In the genomic region with DNA sequence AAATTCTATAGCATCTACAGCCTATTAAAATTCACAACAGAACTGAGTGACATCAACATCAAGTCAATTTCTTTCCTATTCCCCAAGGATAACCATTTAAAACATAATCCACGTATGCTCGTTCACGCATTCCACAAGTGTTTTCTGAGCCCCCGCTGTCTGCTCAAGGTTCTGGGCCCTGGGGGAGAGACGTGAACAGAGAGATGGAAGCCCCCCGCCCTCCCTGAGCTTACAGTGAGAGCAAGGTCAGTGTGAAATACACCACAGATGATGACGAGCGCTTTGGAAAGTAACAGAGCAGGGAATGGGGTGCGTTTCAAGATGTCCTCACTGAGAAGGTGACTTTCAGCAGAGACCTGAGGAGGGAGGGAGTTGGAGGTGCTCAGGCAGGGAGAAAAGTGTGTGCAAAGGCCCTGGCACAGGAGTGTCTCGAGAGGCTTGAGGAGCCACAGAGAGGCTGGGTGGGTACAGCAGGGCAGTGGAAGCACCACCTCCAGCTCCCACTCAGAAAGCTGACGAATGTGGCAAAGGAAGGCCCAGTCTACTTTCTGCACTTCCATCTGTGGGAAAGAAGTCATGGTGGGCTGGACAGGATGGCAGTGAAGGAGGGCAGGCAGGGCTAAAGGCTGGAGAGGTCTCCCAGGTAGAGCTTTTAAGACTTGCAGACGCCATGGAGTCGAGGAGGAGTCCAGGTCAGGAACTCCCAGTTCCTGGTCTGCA, we compare ENCODE assay signal across 13 cellular contexts.
"Had no signal": no experiment of that assay in that cellular context is flagged by ENCODE, and none has a peak within 500 bp of the region (broad histone marks: within the 10 kb centered on the region; RNA-seq: fewer than 3 reads in every experiment).

No MANE protein-coding gene starts in this region.

- DNase-seq: activated CD4-positive, alpha-beta T cell treated with anti-CD3 and anti-CD28 coated beads for 36 hours; activated naive CD4-positive, alpha-beta T cell treated with anti-CD3 and anti-CD28 coated beads for 36 hours; hippocampal formation; mucosa of descending colon; natural killer cell; occipital lobe; stimulated activated CD4-positive, alpha-beta T cell treated with anti-CD3 and anti-CD28 coated beads, Interleukin-2, amount 100 ng/mL, for 48 hours; stimulated activated CD8-positive, alpha-beta memory T cell treated with anti-CD3 and anti-CD28 coated beads, Interleukin-4, amount 100 ng/mL, for 48 hours; stimulated activated naive CD8-positive, alpha-beta T cell treated with anti-CD3 and anti-CD28 coated beads, Interleukin-15, Interleukin-2, amounts not matched to agents 100 U/mL and 50 U/mL, for 24 hours; T-helper 9 cell; upper lobe of right lung had no signal

- H3K4me3 ChIP-seq: adrenal gland, mucosa of descending colon, suprapubic skin, upper lobe of right lung had no signal

- H3K27me3 ChIP-seq: adrenal gland, suprapubic skin, upper lobe of right lung had no signal

- H3K27ac ChIP-seq: adrenal gland, suprapubic skin, upper lobe of right lung had no signal

- H3K36me3 ChIP-seq: adrenal gland, suprapubic skin, upper lobe of right lung had no signal

- H3K9me3 ChIP-seq: adrenal gland, mucosa of descending colon, suprapubic skin, upper lobe of right lung had no signal

- H3K4me1 ChIP-seq: adrenal gland, suprapubic skin, upper lobe of right lung had no signal
